17 cellular contexts compared by ENCODE assay signal in genomic region chr13:91167706-91168459, GRCh38.
DNase-seq lines count a peak whose midpoint lies in the region; ATAC-seq and TF ChIP-seq lines count a peak whose summit lies in the region.
"Had no signal": no experiment of that assay in that cellular context is flagged by ENCODE, and none has a peak within 500 bp of the region (broad histone marks: within the 10 kb centered on the region; RNA-seq: fewer than 3 reads in every experiment).

No MANE protein-coding gene starts in this region.

- H3K9me2 ChIP-seq in SK-N-SH: no peaks in the 10 kb centered on the region

- no peak for TF ChIP-seq CTCF in A673 (conservative IDR thresholded peaks at IDR 0.05; ENCODE audit: low read depth, low read length)
- TF ChIP-seq CTCF in SK-N-SH (IDR thresholded peaks at IDR 0.05): no peak
- TF ChIP-seq CTCF in coronary artery (IDR thresholded peaks at IDR 0.05): no peak

- H4K91ac ChIP-seq in neuronal stem cell (ENCODE audit: low read depth, low read length, poor library complexity): no peak overlapping the region

- no peak overlapping the region for H3K23ac ChIP-seq in neuronal stem cell (ENCODE audit: low read depth, low read length, poor library complexity)

- H3K27me3 ChIP-seq in A673 (replicated peaks; ENCODE audit: insufficient read depth, low read depth, low read length, poor library complexity): peaks cover 99% of the 10 kb centered on the region
- peaks cover 2% of the 10 kb centered on the region for H3K27me3 ChIP-seq in MG63
- no peaks in the 10 kb centered on the region for H3K27me3 ChIP-seq in SK-N-SH (ENCODE audit: insufficient read depth)
- H3K27me3 ChIP-seq in neuronal stem cell (ENCODE audit: control insufficient read depth in 3 of 3, insufficient read depth in 3 of 3, low read depth in 1 of 3, low read length in 3 of 3): no peaks in the 10 kb centered on the region

- no peak overlapping the region for H3K14ac ChIP-seq in neuronal stem cell (ENCODE audit: low read length)

- H3K9ac ChIP-seq in SK-N-SH: no peak overlapping the region
- no peak overlapping the region for H3K9ac ChIP-seq in neuronal stem cell (ENCODE audit: low read depth, low read length, poor library complexity)

- intact Hi-C loops in A673 (cut with micrococcal nuclease; ENCODE audit: unreplicated experiment): no loop called here

- POLR2A ChIA-PET in A673 (lab: Charles Lee; ENCODE audit: low non-redundant PET) (no interaction called here), SK-N-SH (lab: Yijun Ruan, JAX) (no interaction called here)

- H4K8ac ChIP-seq in neuronal stem cell (ENCODE audit: low read depth, low read length): no peak overlapping the region

- H3K4me3 ChIP-seq in A673 (ENCODE audit: low read depth, low read length, poor library complexity, severe bottlenecking) (no peak overlapping the region), MG63 (no peak overlapping the region), SK-N-SH (ENCODE audit: low read depth in 2 of 2, low read length in 1 of 2) (no peak overlapping the region), neuronal stem cell (ENCODE audit: low read length in 2 of 2) (no peak overlapping the region), coronary artery (no peak overlapping the region)
- H3K4me3 ChIP-seq: SJSA1 had no signal

- ATAC-seq in GM21526 (IDR thresholded peaks at IDR 0.05; ENCODE audit: low FRiP score, unreplicated experiment): no peak
- ATAC-seq: HCT116, T-cell had no signal

- no peak for TF ChIP-seq RAD21 in SK-N-SH (IDR thresholded peaks at IDR 0.05; ENCODE audit: low read length)

- no peaks in the 10 kb centered on the region for H4K20me1 ChIP-seq in SK-N-SH (ENCODE audit: insufficient read depth)

- DNase-seq in A673 (ENCODE audit: low spot score): peak; percentile 33
- peak; percentile 5 for DNase-seq in MG63
- no peak for DNase-seq in SK-N-SH
- DNase-seq in neuronal stem cell (ENCODE audit: low spot score): no peak
- DNase-seq in coronary artery (ENCODE audit: low spot score): no peak
- DNase-seq in DMS79 (lab: John Stamatoyannopoulos, UW): no peak
- DNase-seq in NCI-H526 treated with DMSO at 0.1 percent for 48 hours (lab: John Stamatoyannopoulos, UW): no peak
- DNase-seq: DMS153, KG1, NCI-H1105 treated with DMSO at 0.1 percent for 48 hours, NCI-H1694 treated with DMSO at 0.1 percent for 48 hours, NCI-H345, NCI-H748 treated with DMSO at 0.1 percent for 48 hours, T-cell had no signal

- H3K79me1 ChIP-seq in neuronal stem cell (ENCODE audit: low read depth, low read length): no peaks in the 10 kb centered on the region

- peak overlapping the region; percentile 45 for H2BK15ac ChIP-seq in neuronal stem cell (ENCODE audit: low read length)

- H3K4me1 ChIP-seq in A673 (ENCODE audit: insufficient read depth, low read length, poor library complexity, severe bottlenecking) (peaks cover 10% of the 10 kb centered on the region), SK-N-SH (ENCODE audit: control insufficient read depth in 1 of 2, insufficient read depth in 2 of 2, low read depth in 1 of 2, low read length in 1 of 2) (peaks cover 0 to 2% of the 10 kb centered on the region in 2 experiments; a peak in 2 of 4 replicates), neuronal stem cell (ENCODE audit: control insufficient read depth in 2 of 2, insufficient read depth in 1 of 2, low read depth in 1 of 2, low read length in 2 of 2) (peaks cover 3 to 10% of the 10 kb centered on the region in 2 donors)
- H3K4me1 ChIP-seq: SJSA1 had no signal

- H3K4me2 ChIP-seq in SK-N-SH (no peak overlapping the region), neuronal stem cell (ENCODE audit: insufficient read depth, low read length, poor library complexity, severe bottlenecking) (no peak overlapping the region)

- H3F3A ChIP-seq in SK-N-SH (replicated peaks; ENCODE audit: insufficient read depth): no peaks in the 10 kb centered on the region

- no peak overlapping the region for H2BK5ac ChIP-seq in neuronal stem cell (ENCODE audit: low read length)

- CTCF ChIA-PET in A673 (lab: Charles Lee) (no interaction called here), SK-N-SH (lab: Yijun Ruan, JAX) (interaction anchor here (1.0 to 3.2 kb wide), 2 partner anchors 13 to 18 kb away, joined by 3 to 11 read pairs; no protein-coding TSS in a partner anchor)

- no peaks in the 10 kb centered on the region for H3K9me3 ChIP-seq in A673 (ENCODE audit: low read depth, low read length, poor library complexity, severe bottlenecking)
- H3K9me3 ChIP-seq in MG63: no peaks in the 10 kb centered on the region
- H3K9me3 ChIP-seq in SK-N-SH: no peaks in the 10 kb centered on the region
- H3K9me3 ChIP-seq in neuronal stem cell (replicated peaks in 1 of 2; ENCODE audit: control insufficient read depth in 2 of 2, insufficient read depth in 1 of 2, low read depth in 1 of 2, low read length in 2 of 2): peaks cover 0 to 5% of the 10 kb centered on the region in 2 donors
- H3K9me3 ChIP-seq: SJSA1 had no signal

- TF ChIP-seq EP300 in SK-N-SH (IDR thresholded peaks at IDR 0.05; ENCODE audit: borderline replicate concordance in 1 of 2, low read depth in 1 of 2, low read length in 1 of 2): peak in 1 of 2 experiments; percentile 76; a peak in 2 of 4 replicates

- no peak overlapping the region for H3K18ac ChIP-seq in neuronal stem cell (ENCODE audit: low read length)

- no peaks in the 10 kb centered on the region for H3K79me2 ChIP-seq in SK-N-SH (ENCODE audit: insufficient read depth)

- H2BK120ac ChIP-seq in neuronal stem cell (ENCODE audit: low read depth, low read length): no peak overlapping the region

- no peak overlapping the region for H3K4ac ChIP-seq in neuronal stem cell (ENCODE audit: low read length)

- no peak overlapping the region for H2BK12ac ChIP-seq in neuronal stem cell (ENCODE audit: low read length)

- H3K27ac ChIP-seq in A673 (ENCODE audit: low read depth, low read length, poor library complexity, severe bottlenecking) (no peak overlapping the region), SK-N-SH (ENCODE audit: low read depth in 2 of 2, low read length in 1 of 2) (peak overlapping the region; percentile 59 to 77; a peak in 3 of 4 replicates), neuronal stem cell (replicated peaks; ENCODE audit: low read length) (no peak overlapping the region), coronary artery (no peak overlapping the region)
- H3K27ac ChIP-seq: SJSA1 had no signal

- no TSS peak for BruUV-seq in A673 (replicated peaks; lab: Mats Ljungman, UMichigan)

- H2AFZ ChIP-seq in SK-N-SH (ENCODE audit: low read depth): no peak overlapping the region
- no peak overlapping the region for H2AFZ ChIP-seq in neuronal stem cell (ENCODE audit: low read length)

- H3K36me3 ChIP-seq in A673 (ENCODE audit: insufficient read depth, low read length, poor library complexity, severe bottlenecking): no peaks in the 10 kb centered on the region
- H3K36me3 ChIP-seq in MG63: no peaks in the 10 kb centered on the region
- no peaks in the 10 kb centered on the region for H3K36me3 ChIP-seq in SK-N-SH (replicated peaks in 1 of 2; ENCODE audit: control insufficient read depth in 1 of 2, insufficient read depth in 2 of 2, low read length in 1 of 2)
- H3K36me3 ChIP-seq in neuronal stem cell (replicated peaks in 1 of 2; ENCODE audit: control insufficient read depth in 2 of 2, insufficient read depth in 2 of 2, low read length in 2 of 2): no peaks in the 10 kb centered on the region
- H3K36me3 ChIP-seq: SJSA1 had no signal

- H2AK5ac ChIP-seq in neuronal stem cell (ENCODE audit: low read depth, low read length): peak overlapping the region; percentile 25

- WGBS in SK-N-SH (ENCODE audit: low lambda C conversion rate): 66% methylated on average over 5 of the region's 5 CpGs
- no CpG with 5 or more reads among the region's 5 CpGs for WGBS in neuronal stem cell (ENCODE audit: extremely low coverage in 2 of 2, insufficient read length in 2 of 2, insufficient replicate concordance in 1 of 2), 2 donors

TF ChIP-seq in SK-N-SH, 30 proteins besides CTCF, POLR2A, EP300 and RAD21 (continues in another document):
- TF ChIP-seq RXRA (IDR thresholded peaks at IDR 0.05; ENCODE audit: borderline replicate concordance, low read depth) (no peak), YY1 (IDR thresholded peaks at IDR 0.05; ENCODE audit: low read depth) (no peak), TEAD4 (IDR thresholded peaks at IDR 0.05; ENCODE audit: borderline replicate concordance, insufficient read depth) (peak; percentile 56; the same call in 1 of the 2 replicates), TAF1 (IDR thresholded peaks at IDR 0.05; ENCODE audit: borderline replicate concordance, low read depth, low read length) (no peak), TCF12 (IDR thresholded peaks at IDR 0.05) (peak; percentile 75), FOXM1 (IDR thresholded peaks at IDR 0.05; ENCODE audit: low read depth) (0 out of 2 replicates have a peak, but pooled peaks have one; percentile 28), CHD2 (IDR thresholded peaks at IDR 0.05; ENCODE audit: low read length, partially characterized antibody) (no peak), ELF1 (IDR thresholded peaks at IDR 0.05) (no peak), EZH2phosphoT487 (IDR thresholded peaks at IDR 0.05; ENCODE audit: borderline replicate concordance, low read depth) (no peak), JUND (IDR thresholded peaks at IDR 0.05) (peak; percentile 63), FOXJ3 (CRISPR knock-in tag; IDR thresholded peaks at IDR 0.05) (no peak), USF2 (IDR thresholded peaks at IDR 0.05; ENCODE audit: borderline replicate concordance, low read depth, low read length) (no peak), RCOR1 (IDR thresholded peaks at IDR 0.05; ENCODE audit: low read length) (no peak)

Comparison
In these comparisons a context has a peak if more than half of its experiments do, and no peak if none do; other contexts are left out.
1. DNase-seq: peak in A673 (single experiment) and MG63 (single experiment); none in SK-N-SH (single experiment), neuronal stem cell (single experiment), coronary artery (single experiment), DMS79 (single experiment) and NCI-H526 treated with DMSO at 0.1 percent for 48 hours (single experiment).
2. H3K27ac ChIP-seq: peak in SK-N-SH (2 of 2); none in A673 (single experiment), neuronal stem cell (single experiment) and coronary artery (0 of 2).